Comparison of ENCODE assay signal across 1 cellular context in the genomic region with DNA sequence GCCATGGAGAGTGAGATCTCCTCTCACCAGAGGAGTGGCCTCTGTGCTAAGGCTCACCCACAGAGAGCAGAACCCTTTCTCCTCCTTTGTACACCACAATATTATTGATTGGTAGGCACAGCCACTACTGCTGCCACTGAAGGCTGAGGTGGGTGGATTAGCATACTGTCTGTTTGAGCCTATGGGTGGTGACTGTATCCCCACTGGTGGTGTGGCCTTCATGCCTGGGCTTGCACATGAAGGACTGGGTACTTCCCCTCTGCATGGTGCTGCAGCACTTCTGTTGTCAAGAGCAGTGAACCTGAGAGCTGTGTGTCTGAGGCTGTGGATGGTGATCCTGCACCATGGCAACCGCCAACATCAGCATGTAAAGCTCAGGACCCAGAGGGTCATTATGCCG.
TF ChIP-seq lines count a peak whose summit lies in the region.

No MANE protein-coding gene starts in this region.

TF ChIP-seq in H1, 55 proteins besides CTCF, POLR2A, EP300 and RAD21:
- TF ChIP-seq, protein P1, sequence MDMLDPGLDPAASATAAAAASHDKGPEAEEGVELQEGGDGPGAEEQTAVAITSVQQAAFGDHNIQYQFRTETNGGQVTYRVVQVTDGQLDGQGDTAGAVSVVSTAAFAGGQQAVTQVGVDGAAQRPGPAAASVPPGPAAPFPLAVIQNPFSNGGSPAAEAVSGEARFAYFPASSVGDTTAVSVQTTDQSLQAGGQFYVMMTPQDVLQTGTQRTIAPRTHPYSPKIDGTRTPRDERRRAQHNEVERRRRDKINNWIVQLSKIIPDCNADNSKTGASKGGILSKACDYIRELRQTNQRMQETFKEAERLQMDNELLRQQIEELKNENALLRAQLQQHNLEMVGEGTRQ (IDR thresholded peaks at IDR 0.05; ENCODE audit: low read length) = no peak
- TF ChIP-seq TCF12 (IDR thresholded peaks at IDR 0.05; ENCODE audit: low read depth, low read length) (no peak), JUND (IDR thresholded peaks at IDR 0.05; ENCODE audit: low read length) (no peak), EZH2 (IDR thresholded peaks at IDR 0.05; ENCODE audit: low read depth, low read length, severe bottlenecking) (no peak), SP1 (IDR thresholded peaks at IDR 0.05; ENCODE audit: low read depth, low read length) (no peak), SAP30 (IDR thresholded peaks at IDR 0.05; ENCODE audit: insufficient read depth, insufficient replicate concordance, low read length) (no peak), FOSL1 (IDR thresholded peaks at IDR 0.05; ENCODE audit: insufficient read depth, low read depth, low read length) (no peak), KDM4A (IDR thresholded peaks at IDR 0.05; ENCODE audit: low read depth, low read length, severe bottlenecking) (no peak), ZNF274 (IDR thresholded peaks at IDR 0.05; ENCODE audit: borderline replicate concordance, extremely low read depth, low read length) (no peak), CREB1 (IDR thresholded peaks at IDR 0.05) (no peak)
